Comparison of ENCODE assay signal across 8 cellular contexts in genomic region chr3:105006164-105006563, GRCh38.
"Had no signal": no experiment of that assay in that cellular context is flagged by ENCODE, and none has a peak within 500 bp of the region (broad histone marks: within the 10 kb centered on the region; RNA-seq: fewer than 3 reads in every experiment).

No MANE protein-coding gene starts in this region.

- H3K9me3 Mint-ChIP-seq: HFFc6 had no signal

- ATAC-seq: HCT116, K562 had no signal

- H3K27ac ChIP-seq: GM23248 had no signal

- H3K4me1 ChIP-seq: HAP-1 had no signal

- H3K4me3 Mint-ChIP-seq: HFFc6 had no signal

- H3K9ac ChIP-seq: GM23248 had no signal

- DNase-seq: GM23248, GOT3, H7, HFFc6, IMR-90 had no signal

- H3K27ac Mint-ChIP-seq: HFFc6 had no signal

- H3K9me3 ChIP-seq: HAP-1 had no signal

- H3K36me3 ChIP-seq: HAP-1 had no signal

- H3K4me3 ChIP-seq: GM23248, HAP-1, K562 had no signal

- H2AFZ ChIP-seq: GM23248 had no signal
